ENCODE assay signal across 11 cellular contexts in genomic region chr11:66326261-66327111, GRCh38. TPM values are rescaled to one million over a fixed set of nuclear protein-coding genes. Genes with fewer than 3 reads are reported as not detected.
A peak's percentile ranks its signal among the peaks of the same experiment; 100 is the strongest.
DNase-seq lines count a peak whose midpoint lies in the region; ATAC-seq and TF ChIP-seq lines count a peak whose summit lies in the region.
"Had no signal": no experiment of that assay in that cellular context is flagged by ENCODE, and none has a peak within 500 bp of the region (broad histone marks: within the 10 kb centered on the region; RNA-seq: fewer than 3 reads in every experiment).

No MANE protein-coding gene starts in this region.

- H3K9ac ChIP-seq in OCI-LY1 (ENCODE audit: low read length) = peak overlapping the region; percentile 5; the same call in 1 of the 2 replicates

- DNase-seq in AG08395 (ENCODE audit: low spot score) (peak; percentile 70), choroid plexus epithelial cell (ENCODE audit: low read depth) (peak; percentile 21), NCI-H774 (lab: John Stamatoyannopoulos, UW) (no peak), NCI-H82 treated with DMSO at 0.1 percent for 48 hours (lab: John Stamatoyannopoulos, UW; ENCODE audit: unreplicated experiment) (no peak), C1 segment of cervical spinal cord (lab: John Stamatoyannopoulos, UW) (no peak)
- peak in 7 of 9 donors; percentile 44 to 60 (median 58) for DNase-seq in naive thymus-derived CD4-positive, alpha-beta T cell
- DNase-seq: right lobe of liver had no signal

- no peaks in the 10 kb centered on the region for H3K9me3 ChIP-seq in OCI-LY1 (ENCODE audit: low read length)
- no peaks in the 10 kb centered on the region for H3K9me3 ChIP-seq in naive thymus-derived CD4-positive, alpha-beta T cell (ENCODE audit: control insufficient read depth in 2 of 3, low read length in 3 of 3)
- H3K9me3 ChIP-seq: right lobe of liver had no signal

- H3K4me3 Mint-ChIP-seq in naive thymus-derived CD4-positive, alpha-beta T cell = peak overlapping the region; percentile 25 to 70 (median 68)

- intact Hi-C loops in naive thymus-derived CD4-positive, alpha-beta T cell (cut with micrococcal nuclease) = loop anchor here (5.0 kb wide), 2 partner anchors 46 to 61 kb away; partner anchors contain the start of gene SLC29A2 (in 1 of the 2)

- H3K4me1 Mint-ChIP-seq in naive thymus-derived CD4-positive, alpha-beta T cell = peaks cover 30 to 69% (median 56%) of the 10 kb centered on the region in 7 donors

- no peak overlapping the region for H3K4me3 ChIP-seq in OCI-LY1 (ENCODE audit: low read depth, low read length, poor library complexity, severe bottlenecking)
- H3K4me3 ChIP-seq in choroid plexus epithelial cell (ENCODE audit: low read depth, low read length) = no peak overlapping the region
- peak overlapping the region; percentile 30 for H3K4me3 ChIP-seq in naive thymus-derived CD4-positive, alpha-beta T cell (ENCODE audit: low read length)
- H3K4me3 ChIP-seq: right lobe of liver had no signal

- peak overlapping the region; percentile 7 for H3K27ac ChIP-seq in OCI-LY1 (ENCODE audit: low read depth, low read length, poor library complexity, severe bottlenecking)
- H3K27ac ChIP-seq in naive thymus-derived CD4-positive, alpha-beta T cell (ENCODE audit: low read depth, low read length) = peak overlapping the region; percentile 82
- H3K27ac ChIP-seq: right lobe of liver had no signal

- H3K36me3 Mint-ChIP-seq in naive thymus-derived CD4-positive, alpha-beta T cell = no peaks in the 10 kb centered on the region

- no peaks in the 10 kb centered on the region for H4K20me1 ChIP-seq in OCI-LY1 (ENCODE audit: insufficient read depth, low read length)

- H3K9me3 Mint-ChIP-seq in naive thymus-derived CD4-positive, alpha-beta T cell = peaks cover 0 to 5% (median 0%) of the 10 kb centered on the region in 11 donors

- no peak for TF ChIP-seq CTCF in OCI-LY1 (IDR thresholded peaks at IDR 0.05; ENCODE audit: low read length)
- no peak for TF ChIP-seq CTCF in choroid plexus epithelial cell (conservative IDR thresholded peaks at IDR 0.05; ENCODE audit: low read depth, low read length)

- no peak for ATAC-seq in naive thymus-derived CD4-positive, alpha-beta T cell
- no peak for ATAC-seq in GM18505 (IDR thresholded peaks at IDR 0.05; ENCODE audit: unreplicated experiment)

- peaks cover 30% of the 10 kb centered on the region for H3K4me1 ChIP-seq in OCI-LY1 (ENCODE audit: insufficient read depth, low read length, severe bottlenecking)
- H3K4me1 ChIP-seq in naive thymus-derived CD4-positive, alpha-beta T cell (ENCODE audit: control insufficient read depth in 2 of 2, insufficient read depth in 2 of 2, low read length in 2 of 2) = peaks cover 26 to 45% of the 10 kb centered on the region in 2 donors

- POLR2A ChIA-PET in naive thymus-derived CD4-positive, alpha-beta T cell (lab: Charles Lee) = interaction anchor here (0.6 to 4.0 kb wide), 8 partner anchors 9 to 38 kb away, joined by 3 to 89 read pairs (median 4); partner anchors contain the start of genes BRMS1, CD248, RIN1 and YIF1A

- H3K79me2 ChIP-seq in OCI-LY1 (ENCODE audit: insufficient read depth, low read length) = no peaks in the 10 kb centered on the region

- no peaks in the 10 kb centered on the region for H3K27me3 Mint-ChIP-seq in naive thymus-derived CD4-positive, alpha-beta T cell

- peaks cover 7% of the 10 kb centered on the region for H3K27me3 ChIP-seq in OCI-LY1 (ENCODE audit: insufficient read depth, low read length)
- no peaks in the 10 kb centered on the region for H3K27me3 ChIP-seq in naive thymus-derived CD4-positive, alpha-beta T cell (ENCODE audit: control insufficient read depth in 2 of 2, insufficient read depth in 2 of 2, low read length in 2 of 2)
- H3K27me3 ChIP-seq: right lobe of liver had no signal

- peak overlapping the region; percentile 18; the same call in 1 of the 2 replicates for H3K4me2 ChIP-seq in OCI-LY1 (ENCODE audit: low read length)

- no peaks in the 10 kb centered on the region for H3K9me2 ChIP-seq in OCI-LY1 (ENCODE audit: low read depth, low read length)

- no peak for TF ChIP-seq POLR2A in GM18505 (IDR thresholded peaks at IDR 0.05; ENCODE audit: borderline replicate concordance, extremely low read depth, insufficient read depth, insufficient read length)

- CTCF ChIA-PET in naive thymus-derived CD4-positive, alpha-beta T cell (lab: Charles Lee) = interaction anchor here (1.3 to 1.6 kb wide), 3 partner anchors 9 to 62 kb away, joined by 8 to 31 read pairs (median 14); partner anchors contain the start of gene CD248

- H3K36me3 ChIP-seq in OCI-LY1 (ENCODE audit: insufficient read depth, low read length) = no peaks in the 10 kb centered on the region
- H3K36me3 ChIP-seq in naive thymus-derived CD4-positive, alpha-beta T cell (ENCODE audit: control insufficient read depth in 2 of 3, insufficient read depth in 3 of 3, low read length in 3 of 3) = no peaks in the 10 kb centered on the region
- H3K36me3 ChIP-seq: right lobe of liver had no signal

- no peaks in the 10 kb centered on the region for H3F3A ChIP-seq in OCI-LY1 (ENCODE audit: insufficient read depth, low read length)

- H3K27ac Mint-ChIP-seq in naive thymus-derived CD4-positive, alpha-beta T cell = peak overlapping the region; percentile 75 to 94 (median 91)

- H2AFZ ChIP-seq in OCI-LY1 (ENCODE audit: low read length) = no peak overlapping the region

RNA-seq across cellular contexts. Expression of gene CD248, which starts 9.6 kb away (rescaled TPM):
- total RNA-seq in naive thymus-derived CD4-positive, alpha-beta T cell = 1 to 10 TPM in 4 of 5 experiments, under 1 TPM in 1; 0.36 to 4.6 (median 1.8) TPM
- 10 to 100 TPM; 10.6 to 10.9 TPM for polyA plus RNA-seq in naive thymus-derived CD4-positive, alpha-beta T cell
- total RNA-seq: endothelial cell of umbilical vein, SK-MEL-5 had no signal

RNA-seq across cellular contexts. Expression of gene RIN1, which starts 9.7 kb away (rescaled TPM):
- total RNA-seq in naive thymus-derived CD4-positive, alpha-beta T cell = 10 to 100 TPM in 3 of 5 experiments, 1 to 10 TPM in 2; 1.4 to 22.9 (median 12.3) TPM
- polyA plus RNA-seq in naive thymus-derived CD4-positive, alpha-beta T cell = 1 to 10 TPM; 2.6 to 9.1 TPM

RNA-seq across cellular contexts. Expression of gene BRMS1, which starts 18.4 kb away (rescaled TPM):
- 10 to 100 TPM; 35.9 to 50.8 (median 48.4) TPM for total RNA-seq in naive thymus-derived CD4-positive, alpha-beta T cell
- 10 to 100 TPM; 56.7 to 73.5 TPM for polyA plus RNA-seq in naive thymus-derived CD4-positive, alpha-beta T cell

RNA-seq across cellular contexts. Expression of gene B4GAT1, which starts 20.9 kb away (rescaled TPM):
- total RNA-seq in naive thymus-derived CD4-positive, alpha-beta T cell = 10 to 100 TPM in 2 of 5 experiments, 1 to 10 TPM in 3; 2.2 to 11.8 (median 7.6) TPM
- polyA plus RNA-seq in naive thymus-derived CD4-positive, alpha-beta T cell = 10 to 100 TPM; 13.5 to 18.2 TPM

RNA-seq across cellular contexts. Expression of gene TMEM151A, which starts 34.8 kb away (rescaled TPM):
- total RNA-seq in naive thymus-derived CD4-positive, alpha-beta T cell = under 1 TPM in 2 of 5 experiments, not detected in 3; 0.11 to 0.29 TPM
- polyA plus RNA-seq in naive thymus-derived CD4-positive, alpha-beta T cell = not detected
- total RNA-seq: endothelial cell of umbilical vein had no signal
- polyA plus RNA-seq: endothelial cell of umbilical vein had no signal

Comparison
In these comparisons a context has a peak if more than half of its experiments do, and no peak if none do; other contexts are left out.
1. DNase-seq: peak in AG08395 (single experiment), choroid plexus epithelial cell (single experiment) and naive thymus-derived CD4-positive, alpha-beta T cell (7 of 9); none in NCI-H774 (single experiment), NCI-H82 treated with DMSO at 0.1 percent for 48 hours (single experiment) and C1 segment of cervical spinal cord (0 of 14).